ENCODE assay signal across 13 cellular contexts in the genomic region with DNA sequence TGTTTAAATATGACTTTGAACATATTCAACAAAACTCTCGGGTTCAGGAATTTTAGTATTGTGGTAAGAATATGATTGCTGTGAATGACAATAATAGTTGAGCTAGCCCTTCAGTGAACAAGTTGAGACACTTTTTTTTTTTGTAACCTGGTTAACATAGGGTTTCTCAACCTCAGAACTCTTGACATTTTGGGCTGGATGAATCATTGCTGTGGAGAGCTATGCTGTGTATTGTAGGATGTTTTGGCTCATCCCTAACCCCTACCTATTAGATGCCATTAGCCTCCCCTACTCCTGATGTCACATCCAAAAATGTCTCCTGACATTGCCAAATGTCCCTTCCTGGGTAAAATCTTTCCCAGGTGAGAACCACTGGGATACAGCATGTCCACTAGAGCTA.
DNase-seq lines count a peak whose midpoint lies in the region; ATAC-seq, FAIRE-seq and TF ChIP-seq lines count a peak whose summit lies in the region.
"Had no signal": no experiment of that assay in that cellular context is flagged by ENCODE, and none has a peak within 500 bp of the region (broad histone marks: within the 10 kb centered on the region; RNA-seq: fewer than 3 reads in every experiment).

No MANE protein-coding gene starts in this region.

- no peaks in the 10 kb centered on the region for H3K27me3 Mint-ChIP-seq in activated CD4-positive, alpha-beta memory T cell treated with anti-CD3 and anti-CD28 coated beads, Interleukin-2, amount 10 ng/mL, durations not matched to agents 7 days and 5 days

- POLR2A ChIA-PET in activated CD4-positive, alpha-beta memory T cell treated with anti-CD3 and anti-CD28 coated beads, Interleukin-2, amount 10 ng/mL, durations not matched to agents 7 days and 5 days (lab: Charles Lee): interaction anchor here (0.8 to 6.5 kb wide), 12 partner anchors 7 to 110 kb away, joined by 3 to 84 read pairs (median 12); no protein-coding TSS in a partner anchor

- H3K4me1 Mint-ChIP-seq in activated CD4-positive, alpha-beta memory T cell treated with anti-CD3 and anti-CD28 coated beads, Interleukin-2, amount 10 ng/mL, durations not matched to agents 7 days and 5 days: peaks cover 86% of the 10 kb centered on the region

- H3K27ac ChIP-seq in BLaER1 treated with 17β-estradiol and CSF1 and Interleukin-3, amounts not matched to agents 10 nM and 100 nM: peak overlapping the region in 8 of 11 experiments; percentile 37 to 57 (median 50); a peak in 15 of 22 replicates

- CTCF ChIA-PET in activated CD4-positive, alpha-beta memory T cell treated with anti-CD3 and anti-CD28 coated beads, Interleukin-2, amount 10 ng/mL, durations not matched to agents 7 days and 5 days (lab: Charles Lee): interaction anchor here (0.9 to 5.0 kb wide), 8 partner anchors 11 to 112 kb away, joined by 3 to 20 read pairs (median 4); no protein-coding TSS in a partner anchor

- H3K4me1 ChIP-seq in BLaER1 treated with 17β-estradiol and CSF1 and Interleukin-3, amounts not matched to agents 10 nM and 100 nM: peaks cover 65 to 84% (median 74%) of the 10 kb centered on the region in 10 experiments

- peaks cover 0 to 63% (median 14%) of the 10 kb centered on the region in 11 experiments; a peak in 14 of 22 replicates for H3K36me3 ChIP-seq in BLaER1 treated with 17β-estradiol and CSF1 and Interleukin-3, amounts not matched to agents 10 nM and 100 nM
- H3K36me3 ChIP-seq: MG63 had no signal

- H3K9ac ChIP-seq in BLaER1 treated with 17β-estradiol and CSF1 and Interleukin-3, amounts not matched to agents 10 nM and 100 nM: peak overlapping the region in 2 of 11 experiments; percentile 56 to 57; a peak in 2 of 22 replicates

- DNase-seq in GM12891 (ENCODE audit: insufficient read length, low spot score): no peak
- DNase-seq in activated CD4-positive, alpha-beta memory T cell treated with anti-CD3 and anti-CD28 coated beads, Interleukin-2, amount 10 ng/mL, durations not matched to agents 7 days and 5 days: no peak
- peak; percentile 42 for DNase-seq in iris pigment epithelial cell (ENCODE audit: low read depth)
- no peak for DNase-seq in stimulated activated CD8-positive, alpha-beta memory T cell treated with anti-CD3 and anti-CD28 coated beads, Interleukin-4, amount 100 ng/mL, for 48 hours
- DNase-seq in H54 (ENCODE audit: insufficient read length, low spot score): no peak
- DNase-seq: mucosa of descending colon; stimulated activated CD4-positive, alpha-beta T cell treated with anti-CD3 and anti-CD28 coated beads, Interleukin-2, amount 100 ng/mL, for 24 hours had no signal

- no peak for ATAC-seq in HG03521 (IDR thresholded peaks at IDR 0.05; ENCODE audit: unreplicated experiment)
- ATAC-seq in HG03135 (IDR thresholded peaks at IDR 0.05; ENCODE audit: unreplicated experiment): no peak
- ATAC-seq: mucosa of descending colon had no signal

- no peaks in the 10 kb centered on the region for H3K9me3 Mint-ChIP-seq in activated CD4-positive, alpha-beta memory T cell treated with anti-CD3 and anti-CD28 coated beads, Interleukin-2, amount 10 ng/mL, durations not matched to agents 7 days and 5 days

- FAIRE-seq in GM12891 (lab: Jason Lieb, UNC) (peak; percentile 33), H54 (lab: Jason Lieb, UNC) (no peak)
- FAIRE-seq: colon, TTC549 had no signal

- H3K4me3 Mint-ChIP-seq in activated CD4-positive, alpha-beta memory T cell treated with anti-CD3 and anti-CD28 coated beads, Interleukin-2, amount 10 ng/mL, durations not matched to agents 7 days and 5 days: peak overlapping the region; percentile 12

- peak overlapping the region; percentile 70 to 92 (median 80) for H3K4me2 ChIP-seq in BLaER1 treated with 17β-estradiol and CSF1 and Interleukin-3, amounts not matched to agents 10 nM and 100 nM

- no peak for TF ChIP-seq POLR2A in GM12891 (IDR thresholded peaks at IDR 0.05; ENCODE audit: low read depth, low read length)
- TF ChIP-seq POLR2A in H54 (IDR thresholded peaks at IDR 0.05; ENCODE audit: low read depth, low read length): no peak

- H3K4me3 ChIP-seq in BLaER1 treated with 17β-estradiol and CSF1 and Interleukin-3, amounts not matched to agents 10 nM and 100 nM: no peak overlapping the region
- H3K4me3 ChIP-seq: MG63, mucosa of descending colon had no signal

- H3K9me3 ChIP-seq in BLaER1 treated with 17β-estradiol and CSF1 and Interleukin-3, amounts not matched to agents 10 nM and 100 nM (replicated peaks in 1 of 11): no peaks in the 10 kb centered on the region
- H3K9me3 ChIP-seq: MG63, mucosa of descending colon had no signal

- no peaks in the 10 kb centered on the region for H3K27me3 ChIP-seq in BLaER1 treated with 17β-estradiol and CSF1 and Interleukin-3, amounts not matched to agents 10 nM and 100 nM
- H3K27me3 ChIP-seq: MG63 had no signal

- peaks cover 0 to 77% (median 18%) of the 10 kb centered on the region in 11 experiments; a peak in 9 of 22 replicates for H4K20me1 ChIP-seq in BLaER1 treated with 17β-estradiol and CSF1 and Interleukin-3, amounts not matched to agents 10 nM and 100 nM

- peaks cover 17% of the 10 kb centered on the region for H3K36me3 Mint-ChIP-seq in activated CD4-positive, alpha-beta memory T cell treated with anti-CD3 and anti-CD28 coated beads, Interleukin-2, amount 10 ng/mL, durations not matched to agents 7 days and 5 days (ENCODE audit: low read depth)

- H3K27ac Mint-ChIP-seq in activated CD4-positive, alpha-beta memory T cell treated with anti-CD3 and anti-CD28 coated beads, Interleukin-2, amount 10 ng/mL, durations not matched to agents 7 days and 5 days: peak overlapping the region; percentile 95

TF ChIP-seq in GM12891, 5 proteins besides CTCF, POLR2A, EP300 and RAD21:
- no peak for TF ChIP-seq PAX5 (IDR thresholded peaks at IDR 0.05; ENCODE audit: insufficient read depth, low read length, severe bottlenecking)
- no peak for TF ChIP-seq POU2F2 (IDR thresholded peaks at IDR 0.05; ENCODE audit: low read depth, low read length)
- TF ChIP-seq SPI1 (IDR thresholded peaks at IDR 0.05; ENCODE audit: low read depth, low read length): no peak
- no peak for TF ChIP-seq POLR2AphosphoS5 (IDR thresholded peaks at IDR 0.05; ENCODE audit: low read depth, low read length)
- TF ChIP-seq TAF1 (IDR thresholded peaks at IDR 0.05; ENCODE audit: low read depth, low read length): no peak
